In genomic region chr3:103711670-103712069, GRCh38 we compare ENCODE assay signal across 32 cellular contexts.
"Had no signal": no experiment of that assay in that cellular context is flagged by ENCODE, and none has a peak within 500 bp of the region (broad histone marks: within the 10 kb centered on the region; RNA-seq: fewer than 3 reads in every experiment).

No MANE protein-coding gene starts in this region.

- H3K4me1 ChIP-seq: ascending aorta, breast epithelium, colonic mucosa, esophagus muscularis mucosa, gastrocnemius medialis, heart left ventricle had no signal

- ATAC-seq: activated CD4-positive, CD25-positive, alpha-beta regulatory T cell treated with anti-CD3 and anti-CD28 coated beads, Interleukin-2, amount 50 U/mL, for 24 hours; activated CD8-positive, alpha-beta memory T cell treated with anti-CD3 and anti-CD28 coated beads, Interleukin-2, amount 10 ng/mL, durations not matched to agents 7 days and 5 days; activated CD8-positive, alpha-beta T cell treated with anti-CD3 and anti-CD28 coated beads for 36 hours; activated naive CD4-positive, alpha-beta T cell treated with anti-CD3 and anti-CD28 coated beads, Interleukin-2, amount 50 U/mL, for 72 hours; gastrocnemius medialis; heart left ventricle; T-helper 17 cell had no signal

- H3K4me3 ChIP-seq: ascending aorta, breast epithelium, cardiac muscle cell, colonic mucosa, esophagus muscularis mucosa, gastrocnemius medialis, heart left ventricle had no signal

- H3K9me3 ChIP-seq: ascending aorta, breast epithelium, colonic mucosa, esophagus muscularis mucosa, gastrocnemius medialis had no signal

- H3K27ac ChIP-seq: ascending aorta, breast epithelium, cardiac muscle cell, colonic mucosa, esophagus muscularis mucosa, foreskin keratinocyte, gastrocnemius medialis, heart left ventricle, WERI-Rb-1 had no signal

- H3K27me3 ChIP-seq: ascending aorta, breast epithelium, cardiac muscle cell, colonic mucosa, esophagus muscularis mucosa, foreskin keratinocyte, gastrocnemius medialis, heart left ventricle had no signal

- H3K36me3 ChIP-seq: ascending aorta, breast epithelium, cardiac muscle cell, colonic mucosa, esophagus muscularis mucosa, gastrocnemius medialis, heart left ventricle, WERI-Rb-1 had no signal

- DNase-seq: activated B cell treated with CpG ODN at 0.5 μM for 24 hours; activated CD4-positive, alpha-beta T cell treated with anti-CD3 and anti-CD28 coated beads for 48 hours; activated CD4-positive, alpha-beta T cell treated with anti-CD3 and anti-CD28 coated beads, Interleukin-2, amount 50 U/mL, for 1 hour; activated CD4-positive, alpha-beta T cell treated with anti-CD3 and anti-CD28 coated beads, Interleukin-2, amount 50 U/mL, for 48 hours; activated CD8-positive, alpha-beta memory T cell treated with anti-CD3 and anti-CD28 coated beads, Interleukin-2, amount 10 ng/mL, durations not matched to agents 7 days and 5 days; activated CD8-positive, alpha-beta memory T cell treated with anti-CD3 and anti-CD28 coated beads, Interleukin-2, amount 50 U/mL, for 4 hours; activated CD8-positive, alpha-beta T cell treated with anti-CD3 and anti-CD28 coated beads for 36 hours; activated gamma-delta T cell; activated naive CD4-positive, alpha-beta T cell; activated naive CD4-positive, alpha-beta T cell treated with anti-CD3 and anti-CD28 coated beads, Interleukin-2, amount 10 ng/mL, durations not matched to agents 7 days and 5 days; activated naive CD8-positive, alpha-beta T cell treated with anti-CD3 and anti-CD28 coated beads, Interleukin-2, amount 10 ng/mL, durations not matched to agents 7 days and 5 days; activated T-cell treated with anti-CD3 and anti-CD28 coated beads, Interleukin-2, amount 50 U/mL, for 1 hour; activated T-cell treated with anti-CD3 and anti-CD28 coated beads, Interleukin-2, amount 50 U/mL, for 48 hours; central memory CD4-positive, alpha-beta T cell; cerebellar nuclear complex; colonic mucosa; effector memory CD4-positive, alpha-beta T cell; endodermal cell; erythroblast; gastrocnemius medialis; glutamatergic neuron; heart left ventricle; T-helper 17 cell; T1000; WERI-Rb-1 had no signal
